2 cellular contexts compared by ENCODE assay signal in genomic region chr11:16749092-16749491, GRCh38.
TF ChIP-seq lines count a peak whose summit lies in the region.

No MANE protein-coding gene starts in this region.

TF ChIP-seq in IMR-90, 13 proteins besides CTCF, POLR2A, EP300 and RAD21:
- peak; percentile 43; the same call in 1 of the 2 replicates for TF ChIP-seq MAFK (IDR thresholded peaks at IDR 0.05; ENCODE audit: low read depth, low read length)
- no peak for TF ChIP-seq FOS (IDR thresholded peaks at IDR 0.05; ENCODE audit: low read depth, low read length)

TF ChIP-seq in K562, 482 proteins besides CTCF, POLR2A, EP300 and RAD21:
- TF ChIP-seq C11orf30 (IDR thresholded peaks at IDR 0.05; ENCODE audit: low read depth): peak; percentile 66; the same call in 1 of the 2 replicates
- TF ChIP-seq YY1 (IDR thresholded peaks at IDR 0.05; ENCODE audit: borderline replicate concordance in 1 of 3, control insufficient read depth in 1 of 3, extremely low read depth in 1 of 3, insufficient read depth in 3 of 3, insufficient read length in 1 of 3, insufficient replicate concordance in 2 of 3, low read depth in 1 of 3, low read length in 2 of 3): no peak
- no peak for TF ChIP-seq SAFB2 (IDR thresholded peaks at IDR 0.05; ENCODE audit: borderline replicate concordance, low read depth, low read length, severe bottlenecking)
- TF ChIP-seq ILK (tag; IDR thresholded peaks at IDR 0.05; ENCODE audit: borderline replicate concordance, low read depth): no peak
- peak; percentile 89 for TF ChIP-seq ZNF316 (IDR thresholded peaks at IDR 0.05)
